In genomic region chr11:19220903-19221682, GRCh38 we compare ENCODE assay signal across 20 cellular contexts. TPM values are rescaled to one million over a fixed set of nuclear protein-coding genes. Genes with fewer than 3 reads are reported as not detected.
DNase-seq lines count a peak whose midpoint lies in the region; ATAC-seq and TF ChIP-seq lines count a peak whose summit lies in the region.
"Had no signal": no experiment of that assay in that cellular context is flagged by ENCODE, and none has a peak within 500 bp of the region (broad histone marks: within the 10 kb centered on the region; RNA-seq: fewer than 3 reads in every experiment).

No MANE protein-coding gene starts in this region.

- H2AK5ac ChIP-seq in mesendoderm (ENCODE audit: low read length): no peak overlapping the region

- H3K23ac ChIP-seq in mesendoderm (ENCODE audit: low read length): no peak overlapping the region

- H3K9ac ChIP-seq in fibroblast of lung (ENCODE audit: insufficient read depth, low read length) (no peak overlapping the region), mesendoderm (ENCODE audit: low read length) (peak overlapping the region; percentile 3)

- H4K20me1 ChIP-seq in fibroblast of lung (ENCODE audit: control insufficient read depth, extremely low read depth, insufficient read depth, low read length): no peaks in the 10 kb centered on the region

- H4K5ac ChIP-seq in mesendoderm (ENCODE audit: low read length): no peak overlapping the region

- H4K8ac ChIP-seq in mesendoderm (ENCODE audit: low read depth, low read length): no peak overlapping the region

- no peak overlapping the region for H3K4me2 ChIP-seq in fibroblast of lung (ENCODE audit: extremely low read depth, insufficient read depth, low read length)
- no peak overlapping the region for H3K4me2 ChIP-seq in mesendoderm (ENCODE audit: low read length)

- H3K27me3 ChIP-seq in fibroblast of lung (ENCODE audit: control insufficient read depth, insufficient read depth, low read length) (peaks cover 15% of the 10 kb centered on the region), mesendoderm (ENCODE audit: insufficient read depth, low read length, poor library complexity) (no peaks in the 10 kb centered on the region), upper lobe of left lung (no peaks in the 10 kb centered on the region), prostate gland (replicated peaks; ENCODE audit: insufficient read depth) (peaks cover 2% of the 10 kb centered on the region)
- H3K27me3 ChIP-seq: MG63, transverse colon had no signal

- no peak for TF ChIP-seq POLR2A in upper lobe of left lung (IDR thresholded peaks at IDR 0.05)
- TF ChIP-seq POLR2A in prostate gland (IDR thresholded peaks at IDR 0.05): no peak

- TF ChIP-seq EP300 in upper lobe of left lung (IDR thresholded peaks at IDR 0.05): no peak

- H2AFZ ChIP-seq in fibroblast of lung (ENCODE audit: low read length): no peak overlapping the region

- no peak overlapping the region for H2BK15ac ChIP-seq in mesendoderm (replicated peaks; ENCODE audit: low read depth)

- H3K79me2 ChIP-seq in fibroblast of lung (ENCODE audit: control insufficient read depth, insufficient read depth, low read length): no peaks in the 10 kb centered on the region
- no peaks in the 10 kb centered on the region for H3K79me2 ChIP-seq in mesendoderm (ENCODE audit: control insufficient read depth, insufficient read depth, low read length)

- H2BK120ac ChIP-seq in mesendoderm (ENCODE audit: low read depth, low read length): no peak overlapping the region

- H3K4ac ChIP-seq in mesendoderm (ENCODE audit: low read depth, low read length): peak overlapping the region; percentile 88

- DNase-seq in NOMO-1 treated with DMSO at 0.1 percent for 48 hours (lab: John Stamatoyannopoulos, UW; ENCODE audit: unreplicated experiment): peak; percentile 15
- DNase-seq in NOMO-1 treated with dmso at 0.1 percent for 144 hours (lab: John Stamatoyannopoulos, UW; ENCODE audit: unreplicated experiment): no peak
- peak; percentile 18 to 48 for DNase-seq in fibroblast of lung (ENCODE audit: low read depth in 2 of 2)
- DNase-seq in mesendoderm: peak; percentile 88
- peak in 1 of 2 donors; percentile 76 for DNase-seq in upper lobe of left lung
- DNase-seq in stimulated activated CD4-positive, alpha-beta T cell treated with anti-CD3 and anti-CD28 coated beads, Interleukin-2, amount 100 ng/mL, for 48 hours: no peak
- no peak for DNase-seq in prostate gland (ENCODE audit: low spot score)
- DNase-seq: activated CD4-positive, alpha-beta T cell treated with anti-CD3 and anti-CD28 coated beads, Interleukin-2, amount 10 ng/mL, durations not matched to agents 7 days and 5 days; activated T-cell treated with anti-CD3 and anti-CD28 coated beads, Interleukin-2, amount 50 U/mL, for 48 hours; CD4-positive, alpha-beta T cell; MG63; NCI-H2029; NCI-H774; SHP77; transverse colon had no signal

- H3K27ac ChIP-seq in fibroblast of lung (ENCODE audit: insufficient read depth, low read length): no peak overlapping the region
- H3K27ac ChIP-seq in mesendoderm (ENCODE audit: low read depth, low read length): no peak overlapping the region
- H3K27ac ChIP-seq in upper lobe of left lung: no peak overlapping the region
- H3K27ac ChIP-seq in prostate gland: no peak overlapping the region

- intact Hi-C loops in prostate gland (cut with DNase I): no loop called here

- peak overlapping the region; percentile 38 for H3K56ac ChIP-seq in mesendoderm (ENCODE audit: low read length)

- no peaks in the 10 kb centered on the region for H3K4me1 ChIP-seq in fibroblast of lung (ENCODE audit: control insufficient read depth, extremely low read depth, insufficient read depth, low read length)
- H3K4me1 ChIP-seq in mesendoderm (ENCODE audit: control insufficient read depth, low read depth, low read length): no peaks in the 10 kb centered on the region
- peaks cover 0 to 6% (median 2%) of the 10 kb centered on the region in 4 donors for H3K4me1 ChIP-seq in upper lobe of left lung
- no peaks in the 10 kb centered on the region for H3K4me1 ChIP-seq in prostate gland (replicated peaks)

- peak overlapping the region; percentile 24 for H2BK5ac ChIP-seq in mesendoderm (ENCODE audit: low read length)

- no CpG with 5 or more reads among the region's 3 CpGs for WGBS in mesendoderm (ENCODE audit: extremely low coverage, insufficient coverage, low lambda C conversion rate)
- 19 to 52% methylated on average over 3 of the region's 3 CpGs for WGBS in upper lobe of left lung, 2 donors
- WGBS in prostate gland: 61% methylated on average over 3 of the region's 3 CpGs

- TF ChIP-seq CTCF in fibroblast of lung (conservative IDR thresholded peaks at IDR 0.05 in 1 of 2, IDR thresholded peaks at IDR 0.05 in 1 of 2; ENCODE audit: low read depth in 1 of 2, low read length in 2 of 2): no peak
- no peak for TF ChIP-seq CTCF in upper lobe of left lung (IDR thresholded peaks at IDR 0.05)
- no peak for TF ChIP-seq CTCF in prostate gland (IDR thresholded peaks at IDR 0.05)

- ATAC-seq in upper lobe of left lung (ENCODE audit: low FRiP score in 2 of 2) (peak; percentile 19 to 53), HG02759 (IDR thresholded peaks at IDR 0.05; ENCODE audit: unreplicated experiment) (no peak)

- no peaks in the 10 kb centered on the region for H3K79me1 ChIP-seq in mesendoderm (ENCODE audit: low read length)

- H3K9me3 ChIP-seq in fibroblast of lung (ENCODE audit: control insufficient read depth, insufficient read depth, low read depth, low read length) (no peaks in the 10 kb centered on the region), upper lobe of left lung (peaks cover 0 to 4% (median 0%) of the 10 kb centered on the region in 4 donors), prostate gland (no peaks in the 10 kb centered on the region)
- H3K9me3 ChIP-seq: MG63, transverse colon had no signal

- H3K36me3 ChIP-seq in fibroblast of lung (ENCODE audit: control insufficient read depth, insufficient read depth, low read length) (no peaks in the 10 kb centered on the region), mesendoderm (ENCODE audit: control insufficient read depth, insufficient read depth, low read length) (peaks cover 6% of the 10 kb centered on the region), upper lobe of left lung (no peaks in the 10 kb centered on the region), prostate gland (no peaks in the 10 kb centered on the region)
- H3K36me3 ChIP-seq: MG63, transverse colon had no signal

- H3K4me3 ChIP-seq in fibroblast of lung (replicated peaks in 1 of 4; ENCODE audit: control extremely low read depth in 1 of 4, insufficient read depth in 1 of 4, low read depth in 3 of 4, low read length in 4 of 4) (no peak overlapping the region), mesendoderm (ENCODE audit: low read length) (no peak overlapping the region), upper lobe of left lung (no peak overlapping the region), prostate gland (no peak overlapping the region)
- H3K4me3 ChIP-seq: MG63, transverse colon had no signal

- peak overlapping the region; percentile 43 for H3K18ac ChIP-seq in mesendoderm (ENCODE audit: low read length)

RNA-seq across cellular contexts. Expression of gene CSRP3, which starts 19.3 kb away (rescaled TPM):
- total RNA-seq in fibroblast of lung: not detected in 2 replicates
- polyA plus RNA-seq in fibroblast of lung: 0.15 TPM in 1 of 2 replicates, not detected in the other
- polyA plus RNA-seq in fibroblast of lung (2012): not detected in 2 replicates
- polyA minus RNA-seq in fibroblast of lung (ENCODE audit: low replicate concordance): not detected in 2 replicates
- polyA plus RNA-seq in mesendoderm (2013, experiment 1 of 2): not detected
- not detected for polyA plus RNA-seq in mesendoderm (2013, experiment 2 of 2)
- total RNA-seq in upper lobe of left lung: not detected
- 1 to 10 TPM in 1 of 2 donors, not detected in 1; 2.7 TPM for total RNA-seq in prostate gland
- total RNA-seq: A172; activated CD4-positive, alpha-beta T cell treated with anti-CD3 and anti-CD28 coated beads, Interleukin-2, amount 10 ng/mL, durations not matched to agents 7 days and 5 days; CD4-positive, alpha-beta T cell; dermis microvascular lymphatic vessel endothelial cell; mononuclear cell; posterior vena cava; transverse colon had no signal

RNA-seq across cellular contexts. Expression of gene E2F8, which starts 19.7 kb away (rescaled TPM):
- total RNA-seq in fibroblast of lung (0.17 TPM in 1 of 2 replicates, not detected in the other), upper lobe of left lung (1 to 10 TPM in 4 of 6 donors, under 1 TPM in 2; 0.40 to 1.6 (median 1.1) TPM), prostate gland (under 1 TPM; 0.46 to 0.57 TPM)
- polyA plus RNA-seq in fibroblast of lung: 0.94 and 3.8 TPM in 2 replicates
- polyA plus RNA-seq in fibroblast of lung (2012): 0.84 and 2.0 TPM in 2 replicates
- polyA minus RNA-seq in fibroblast of lung (ENCODE audit: low replicate concordance): 0.12 and 2.3 TPM in 2 replicates
- polyA plus RNA-seq in mesendoderm (2013, experiment 1 of 2): 12.0 TPM
- polyA plus RNA-seq in mesendoderm (2013, experiment 2 of 2): 12.9 TPM
- total RNA-seq: CD4-positive, alpha-beta T cell had no signal

Comparison
In these comparisons a context has a peak if more than half of its experiments do, and no peak if none do; other contexts are left out.
1. DNase-seq: peak in NOMO-1 treated with DMSO at 0.1 percent for 48 hours (single experiment), fibroblast of lung (2 of 2) and mesendoderm (single experiment); none in NOMO-1 treated with dmso at 0.1 percent for 144 hours (single experiment), stimulated activated CD4-positive, alpha-beta T cell treated with anti-CD3 and anti-CD28 coated beads, Interleukin-2, amount 100 ng/mL, for 48 hours (0 of 2) and prostate gland (single experiment).